In genomic region chr22:49948116-49948515, GRCh38 we compare ENCODE assay signal across 22 cellular contexts. TPM values are rescaled to one million over a fixed set of nuclear protein-coding genes. Genes with fewer than 3 reads are reported as not detected.
DNase-seq lines count a peak whose midpoint lies in the region; ATAC-seq, FAIRE-seq and TF ChIP-seq lines count a peak whose summit lies in the region.
"Had no signal": no experiment of that assay in that cellular context is flagged by ENCODE, and none has a peak within 500 bp of the region (broad histone marks: within the 10 kb centered on the region; RNA-seq: fewer than 3 reads in every experiment).

No MANE protein-coding gene starts in this region.

- H3K27ac ChIP-seq in mesenchymal stem cell (ENCODE audit: low read length, poor library complexity, severe bottlenecking): no peak overlapping the region
- H3K27ac ChIP-seq in thyroid gland: peak overlapping the region; percentile 99
- no peak overlapping the region for H3K27ac ChIP-seq in right cardiac atrium (ENCODE audit: low read length)

- H2BK12ac ChIP-seq in mesenchymal stem cell (ENCODE audit: low read length in 2 of 2): peak overlapping the region in 1 of 2 experiments; percentile 24

- no peak for FAIRE-seq in bronchial epithelial cell (lab: Jason Lieb, UNC)
- FAIRE-seq: astrocyte, GM12878 had no signal

- BruUV-seq in Calu3 (replicated peaks; lab: Mats Ljungman, UMichigan): no TSS peak

- no peak overlapping the region for H2BK15ac ChIP-seq in mesenchymal stem cell (ENCODE audit: low read depth, poor library complexity, severe bottlenecking)

- no peaks in the 10 kb centered on the region for H3K79me1 ChIP-seq in mesenchymal stem cell (replicated peaks; ENCODE audit: low read length, poor library complexity, severe bottlenecking)

- no peak overlapping the region for H2BK120ac ChIP-seq in mesenchymal stem cell (ENCODE audit: low read depth, low read length)

- H3K36me3 Mint-ChIP-seq in Calu3 (ENCODE audit: insufficient read depth, unreplicated experiment): peaks cover 59% of the 10 kb centered on the region
- H3K36me3 Mint-ChIP-seq: activated naive CD4-positive, alpha-beta T cell treated with anti-CD3 and anti-CD28 coated beads, Interleukin-2, amount 50 U/mL, for 24 hours had no signal

- H3K27me3 ChIP-seq in bronchial epithelial cell (ENCODE audit: control insufficient read depth, insufficient read depth, low read length) (no peaks in the 10 kb centered on the region), mesenchymal stem cell (ENCODE audit: control insufficient read depth in 1 of 2, insufficient read depth in 1 of 2, low read length in 2 of 2) (no peaks in the 10 kb centered on the region), thyroid gland (no peaks in the 10 kb centered on the region), right cardiac atrium (ENCODE audit: control insufficient read depth, insufficient read depth) (no peaks in the 10 kb centered on the region)

- H2AK5ac ChIP-seq in mesenchymal stem cell (ENCODE audit: low read length, severe bottlenecking): no peak overlapping the region

- H3K36me3 ChIP-seq in bronchial epithelial cell (ENCODE audit: control insufficient read depth, insufficient read depth, low read length) (no peaks in the 10 kb centered on the region), mesenchymal stem cell (ENCODE audit: control insufficient read depth in 1 of 2, insufficient read depth in 2 of 2, low read depth in 1 of 2, low read length in 2 of 2) (no peaks in the 10 kb centered on the region), thyroid gland (no peaks in the 10 kb centered on the region)

- no peak overlapping the region for H3K18ac ChIP-seq in mesenchymal stem cell (ENCODE audit: low read depth in 1 of 2, low read length in 2 of 2)

- H3K23ac ChIP-seq in mesenchymal stem cell (ENCODE audit: low read length in 2 of 2): no peak overlapping the region

- no peak overlapping the region for H4K8ac ChIP-seq in mesenchymal stem cell (ENCODE audit: low read length)

- peak overlapping the region; percentile 76 for H3K4me3 Mint-ChIP-seq in Calu3 (ENCODE audit: low read depth, unreplicated experiment)
- H3K4me3 Mint-ChIP-seq: activated CD8-positive, alpha-beta T cell treated with anti-CD3 and anti-CD28 coated beads for 36 hours; activated naive CD4-positive, alpha-beta T cell treated with anti-CD3 and anti-CD28 coated beads, Interleukin-2, amount 50 U/mL, for 24 hours; activated T-cell treated with anti-CD3 and anti-CD28 coated beads, Interleukin-2, amount 50 U/mL, for 4 hours; naive thymus-derived CD4-positive, alpha-beta T cell had no signal

- ATAC-seq in right cardiac atrium: no peak
- ATAC-seq: activated CD8-positive, alpha-beta T cell treated with anti-CD3 and anti-CD28 coated beads for 36 hours; activated T-cell treated with anti-CD3 and anti-CD28 coated beads, Interleukin-2, amount 50 U/mL, for 4 hours; GM12878; naive thymus-derived CD4-positive, alpha-beta T cell had no signal

- peaks cover 17% of the 10 kb centered on the region for H3K4me1 Mint-ChIP-seq in Calu3 (ENCODE audit: low read depth, unreplicated experiment)

- DNase-seq in Calu3: peak; percentile 52
- DNase-seq in bronchial epithelial cell (ENCODE audit: low read depth): no peak
- no peak for DNase-seq in mesenchymal stem cell
- DNase-seq in thyroid gland: peak; percentile 65 to 66
- no peak for DNase-seq in NCI-H1105 (lab: John Stamatoyannopoulos, UW)
- DNase-seq in NAMALWA (ENCODE audit: low spot score): no peak
- no peak for DNase-seq in right cardiac atrium
- DNase-seq in NCI-H2029 (lab: John Stamatoyannopoulos, UW): no peak
- DNase-seq: activated CD4-positive, CD25-positive, alpha-beta regulatory T cell; activated CD8-positive, alpha-beta T cell treated with anti-CD3 and anti-CD28 coated beads for 36 hours; activated T-cell treated with anti-CD3 and anti-CD28 coated beads, Interleukin-2, amount 50 U/mL, for 4 hours; GF-D8; KG1; left ventricle myocardium superior; naive thymus-derived CD4-positive, alpha-beta T cell; NCI-H1092; NCI-H2081 treated with DMSO at 0.1 percent for 48 hours; NCI-H524; T-helper 2 cell had no signal

- WGBS in mesenchymal stem cell: 78% methylated on average over 13 of the region's 13 CpGs
- WGBS in thyroid gland, 2 donors: 40% methylated on average over 12 of the region's 13 CpGs; no CpG with 5 or more reads in 1 of the 2 donors
- 89% methylated on average over 13 of the region's 13 CpGs for WGBS in right cardiac atrium

- TF ChIP-seq CTCF in Calu3 (IDR thresholded peaks at IDR 0.05; ENCODE audit: unreplicated experiment) (no peak), bronchial epithelial cell (IDR thresholded peaks at IDR 0.05; ENCODE audit: insufficient read depth, low read length, severe bottlenecking) (no peak), thyroid gland (IDR thresholded peaks at IDR 0.05) (no peak)

- CTCF ChIA-PET in Calu3 (lab: Charles Lee): interaction anchor here (1.0 to 2.2 kb wide), 2 partner anchors 12 to 82 kb away, joined by 3 to 6 read pairs; partner anchors contain the start of gene PIM3

- no peak overlapping the region for H3K9ac ChIP-seq in mesenchymal stem cell (ENCODE audit: low read length)

- H3K14ac ChIP-seq in mesenchymal stem cell (ENCODE audit: low read length in 2 of 2): no peak overlapping the region

- H3K4me1 ChIP-seq in mesenchymal stem cell (ENCODE audit: control insufficient read depth, insufficient read depth, low read depth, low read length): peaks cover 34% of the 10 kb centered on the region
- peaks cover 52 to 61% of the 10 kb centered on the region in 2 donors for H3K4me1 ChIP-seq in thyroid gland
- H3K4me1 ChIP-seq in right cardiac atrium (ENCODE audit: control insufficient read depth, insufficient read depth, low read length): peaks cover 2% of the 10 kb centered on the region

- H3K27me3 Mint-ChIP-seq in Calu3 (ENCODE audit: unreplicated experiment): no peaks in the 10 kb centered on the region
- H3K27me3 Mint-ChIP-seq: activated CD8-positive, alpha-beta T cell treated with anti-CD3 and anti-CD28 coated beads for 36 hours; activated naive CD4-positive, alpha-beta T cell treated with anti-CD3 and anti-CD28 coated beads, Interleukin-2, amount 50 U/mL, for 24 hours; naive thymus-derived CD4-positive, alpha-beta T cell had no signal

- H3K9me3 Mint-ChIP-seq in Calu3 (ENCODE audit: low read depth, unreplicated experiment): no peaks in the 10 kb centered on the region
- H3K9me3 Mint-ChIP-seq: activated CD8-positive, alpha-beta T cell treated with anti-CD3 and anti-CD28 coated beads for 36 hours; activated naive CD4-positive, alpha-beta T cell treated with anti-CD3 and anti-CD28 coated beads, Interleukin-2, amount 50 U/mL, for 24 hours; activated T-cell treated with anti-CD3 and anti-CD28 coated beads, Interleukin-2, amount 50 U/mL, for 4 hours had no signal

- H4K91ac ChIP-seq in mesenchymal stem cell (ENCODE audit: low read length): peak overlapping the region; percentile 31

- H3K4ac ChIP-seq in mesenchymal stem cell (ENCODE audit: low read depth in 1 of 2, low read length in 2 of 2): no peak overlapping the region

- intact Hi-C loops in Calu3 (cut with micrococcal nuclease; ENCODE audit: unreplicated experiment): loop anchor here (2.0 kb wide), 1 partner anchor 15 kb away; no protein-coding TSS in a partner anchor
- intact Hi-C loops in thyroid gland (cut with DNase I): no loop called here
- intact Hi-C loops in right cardiac atrium (cut with DNase I): no loop called here

- H2AFZ ChIP-seq in mesenchymal stem cell (ENCODE audit: low read depth, low read length): no peak overlapping the region

- H3K27ac Mint-ChIP-seq in Calu3 (ENCODE audit: unreplicated experiment): peak overlapping the region; percentile 93
- H3K27ac Mint-ChIP-seq: activated CD8-positive, alpha-beta T cell treated with anti-CD3 and anti-CD28 coated beads for 36 hours; activated naive CD4-positive, alpha-beta T cell treated with anti-CD3 and anti-CD28 coated beads, Interleukin-2, amount 50 U/mL, for 24 hours had no signal

- H3K4me3 ChIP-seq in bronchial epithelial cell (ENCODE audit: low read depth, low read length): peak overlapping the region; percentile 35
- H3K4me3 ChIP-seq in mesenchymal stem cell (ENCODE audit: insufficient read depth in 1 of 2, low read depth in 1 of 2, low read length in 2 of 2): no peak overlapping the region
- H3K4me3 ChIP-seq in thyroid gland (replicated peaks in 1 of 3): peak overlapping the region in 2 of 3 donors; percentile 2 to 30
- no peak overlapping the region for H3K4me3 ChIP-seq in right cardiac atrium (ENCODE audit: low read length)
- H3K4me3 ChIP-seq: GM12878 had no signal

- peak in 1 of 2 donors; percentile 49 for TF ChIP-seq POLR2A in thyroid gland (IDR thresholded peaks at IDR 0.05)

- peak overlapping the region; percentile 19 for H2BK5ac ChIP-seq in mesenchymal stem cell (ENCODE audit: low read depth, low read length, poor library complexity, severe bottlenecking)

- H3K9me3 ChIP-seq in mesenchymal stem cell (ENCODE audit: control insufficient read depth, low read length) (no peaks in the 10 kb centered on the region), thyroid gland (no peaks in the 10 kb centered on the region), right cardiac atrium (ENCODE audit: control insufficient read depth, low read length) (no peaks in the 10 kb centered on the region)

- no peak overlapping the region for H3K4me2 ChIP-seq in mesenchymal stem cell (ENCODE audit: low read length, poor library complexity, severe bottlenecking)

RNA-seq across cellular contexts. Expression of gene PIM3, which starts 12.5 kb away (rescaled TPM):
- 86.3 and 97.3 TPM in 2 replicates for total RNA-seq in Calu3 (2022)
- 67.1 and 130 TPM in 2 replicates for total RNA-seq in bronchial epithelial cell
- polyA plus RNA-seq in mesenchymal stem cell (2013, experiment 1 of 2): 18.5 TPM
- polyA plus RNA-seq in mesenchymal stem cell (2013, experiment 2 of 2): 17.6 TPM
- 100 to 1,000 TPM in 1 of 4 donors, 10 to 100 TPM in 3; 45.4 to 108 (median 73.2) TPM for total RNA-seq in thyroid gland
- total RNA-seq in right cardiac atrium: 10 to 100 TPM; 39.9 to 55.8 (median 49.9) TPM
- polyA plus RNA-seq in right cardiac atrium: 39.0 TPM

RNA-seq across cellular contexts. Expression of gene CRELD2, which starts 29.7 kb away (rescaled TPM):
- total RNA-seq in Calu3 (2022) (57.8 and 64.6 TPM in 2 replicates), bronchial epithelial cell (57.4 and 71.6 TPM in 2 replicates), thyroid gland (100 to 1,000 TPM in 3 of 4 donors, 10 to 100 TPM in 1; 50.3 to 244 (median 154) TPM), right cardiac atrium (10 to 100 TPM; 22.1 to 40.0 (median 26.8) TPM)
- 37.9 TPM for polyA plus RNA-seq in mesenchymal stem cell (2013, experiment 1 of 2)
- 35.8 TPM for polyA plus RNA-seq in mesenchymal stem cell (2013, experiment 2 of 2)
- polyA plus RNA-seq in right cardiac atrium: 21.8 TPM

RNA-seq across cellular contexts. Expression of gene ALG12, which starts 29.9 kb away (rescaled TPM):
- total RNA-seq in Calu3 (2022) (25.4 and 27.0 TPM in 2 replicates), bronchial epithelial cell (11.8 and 18.7 TPM in 2 replicates), thyroid gland (10 to 100 TPM; 25.5 to 60.5 (median 52.2) TPM), right cardiac atrium (10 to 100 TPM; 13.2 to 19.7 (median 17.4) TPM)
- 20.9 TPM for polyA plus RNA-seq in mesenchymal stem cell (2013, experiment 1 of 2)
- 21.2 TPM for polyA plus RNA-seq in mesenchymal stem cell (2013, experiment 2 of 2)
- polyA plus RNA-seq in right cardiac atrium: 13.0 TPM

Comparison
In these comparisons a context has a peak if more than half of its experiments do, and no peak if none do; other contexts are left out.
1. DNase-seq: peak in Calu3 (single experiment) and thyroid gland (2 of 2); none in bronchial epithelial cell (single experiment), mesenchymal stem cell (single experiment), NCI-H1105 (single experiment), NAMALWA (single experiment), right cardiac atrium (0 of 3) and NCI-H2029 (single experiment).
2. H3K4me3 ChIP-seq: peak in bronchial epithelial cell (single experiment) and thyroid gland (2 of 3); none in mesenchymal stem cell (0 of 2) and right cardiac atrium (single experiment).
3. H3K27ac ChIP-seq: peak in thyroid gland (3 of 3); none in mesenchymal stem cell (single experiment) and right cardiac atrium (single experiment).